In genomic region chr16:30010817-30011504, GRCh38 we compare ENCODE assay signal across 1 cellular context.
TF ChIP-seq lines count a peak whose summit lies in the region.

Gene DOC2A (minus strand): TSS chr16:30011027. CDS start chr16:30010222, 805 bp downstream.

TF ChIP-seq in K562, 482 proteins besides CTCF, POLR2A, EP300 and RAD21 (continued from another document):
- TF ChIP-seq E2F6 (IDR thresholded peaks at IDR 0.05; ENCODE audit: borderline replicate concordance in 1 of 2, extremely low read depth in 1 of 2, insufficient read depth in 1 of 2, insufficient read length in 1 of 2, low read depth in 1 of 2, low read length in 1 of 2, poor library complexity in 1 of 2, severe bottlenecking in 1 of 2) (peak; percentile 49 to 63), FOXK1 (CRISPR knock-in tag; IDR thresholded peaks at IDR 0.05; ENCODE audit: borderline replicate concordance) (no peak), SAFB (IDR thresholded peaks at IDR 0.05; ENCODE audit: borderline replicate concordance, low read depth, low read length) (0 out of 2 replicates have a peak, but pooled peaks have one; percentile 13), VEZF1 (CRISPR knock-in tag; IDR thresholded peaks at IDR 0.05) (peak; percentile 37), HEY1 (CRISPR knock-in tag; IDR thresholded peaks at IDR 0.05; ENCODE audit: borderline replicate concordance) (no peak), DLX4 (CRISPR knock-in tag; IDR thresholded peaks at IDR 0.05) (no peak), KDM5B (IDR thresholded peaks at IDR 0.05; ENCODE audit: insufficient replicate concordance, low read depth, low read length) (no peak), ETS2 (tag; IDR thresholded peaks at IDR 0.05; ENCODE audit: borderline replicate concordance, poor library complexity, severe bottlenecking) (no peak), LCOR (CRISPR knock-in tag; IDR thresholded peaks at IDR 0.05) (no peak), NELFE (IDR thresholded peaks at IDR 0.05; ENCODE audit: insufficient read depth, insufficient read length) (no peak), MAX (CRISPR knock-in tag; IDR thresholded peaks at IDR 0.05) (peak; percentile 27; the same call in 1 of the 2 replicates), MED1 (CRISPR knock-in tag; IDR thresholded peaks at IDR 0.05; ENCODE audit: borderline replicate concordance) (no peak), HES1 (IDR thresholded peaks at IDR 0.05; ENCODE audit: low read depth) (no peak), MLLT1 (IDR thresholded peaks at IDR 0.05) (no peak), ZNF395 (CRISPR knock-in tag; IDR thresholded peaks at IDR 0.05) (no peak), CTCFL (IDR thresholded peaks at IDR 0.05; ENCODE audit: borderline replicate concordance, insufficient read depth, low read depth, low read length, poor library complexity, severe bottlenecking) (no peak), SNIP1 (IDR thresholded peaks at IDR 0.05; ENCODE audit: low read depth) (no peak), PBX2 (CRISPR knock-in tag; IDR thresholded peaks at IDR 0.05; ENCODE audit: low read depth) (no peak), PBX2 (tag; conservative IDR thresholded peaks at IDR 0.05; ENCODE audit: low read depth) (no peak), ZFP30 (CRISPR knock-in tag; IDR thresholded peaks at IDR 0.05; ENCODE audit: borderline replicate concordance) (no peak), NFRKB (IDR thresholded peaks at IDR 0.05; ENCODE audit: low read depth) (no peak)
